16 cellular contexts compared by ENCODE assay signal in the genomic region with DNA sequence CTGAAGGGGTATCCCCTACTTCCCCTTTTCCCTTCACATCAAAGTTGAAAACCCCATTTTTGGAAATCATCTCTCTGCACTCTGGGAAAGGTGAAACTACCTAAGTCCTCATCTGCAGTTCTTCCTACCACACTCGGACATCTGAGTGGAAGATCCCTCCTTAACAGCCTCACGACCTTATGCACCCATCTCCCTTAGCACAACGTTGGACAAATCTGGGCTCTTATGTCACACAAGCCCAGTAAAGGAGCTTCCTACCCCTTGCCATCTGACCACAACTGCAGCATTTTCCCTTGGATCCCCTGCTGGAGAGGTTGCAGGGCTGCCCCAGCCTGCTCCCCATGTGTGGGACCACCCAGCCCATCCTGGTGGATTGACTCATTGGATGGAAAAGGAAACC.
DNase-seq lines count a peak whose midpoint lies in the region; ATAC-seq and TF ChIP-seq lines count a peak whose summit lies in the region.
"Had no signal": no experiment of that assay in that cellular context is flagged by ENCODE, and none has a peak within 500 bp of the region (broad histone marks: within the 10 kb centered on the region; RNA-seq: fewer than 3 reads in every experiment).

No MANE protein-coding gene starts in this region.

- POLR2A ChIA-PET in naive thymus-derived CD8-positive, alpha-beta T cell (lab: Charles Lee) = no interaction called here

- TF ChIP-seq CTCF in right atrium auricular region (IDR thresholded peaks at IDR 0.05) = no peak
- no peak for TF ChIP-seq CTCF in heart left ventricle (IDR thresholded peaks at IDR 0.05)
- TF ChIP-seq CTCF in sigmoid colon (IDR thresholded peaks at IDR 0.05) = no peak

- H3K27ac ChIP-seq in right atrium auricular region (peak overlapping the region in 1 of 2 donors; percentile 83), heart left ventricle (peak overlapping the region in 8 of 12 donors; percentile 33 to 92 (median 70)), right cardiac atrium (ENCODE audit: low read length) (peak overlapping the region; percentile 16), sigmoid colon (no peak overlapping the region)
- H3K27ac ChIP-seq: BLaER1, GM23248 had no signal

- peaks cover 0 to 5% (median 0%) of the 10 kb centered on the region in 4 donors for H3K4me1 Mint-ChIP-seq in naive thymus-derived CD8-positive, alpha-beta T cell
- H3K4me1 Mint-ChIP-seq: CD14-positive monocyte had no signal

- no peak overlapping the region for H3K27ac Mint-ChIP-seq in naive thymus-derived CD8-positive, alpha-beta T cell
- H3K27ac Mint-ChIP-seq: CD14-positive monocyte had no signal

- H3K36me3 ChIP-seq in right atrium auricular region (no peaks in the 10 kb centered on the region), heart left ventricle (peaks cover 0 to 8% (median 0%) of the 10 kb centered on the region in 9 donors), sigmoid colon (no peaks in the 10 kb centered on the region)

- no peak overlapping the region for H3K4me3 Mint-ChIP-seq in naive thymus-derived CD8-positive, alpha-beta T cell
- H3K4me3 Mint-ChIP-seq: CD14-positive monocyte; CD4-positive, alpha-beta memory T cell had no signal

- TF ChIP-seq EP300 in sigmoid colon (IDR thresholded peaks at IDR 0.05) = no peak

- TF ChIP-seq POLR2A in heart left ventricle (IDR thresholded peaks at IDR 0.05) = no peak
- no peak for TF ChIP-seq POLR2A in sigmoid colon (IDR thresholded peaks at IDR 0.05)

- H3K4me1 ChIP-seq in right atrium auricular region (peaks cover 0 to 10% of the 10 kb centered on the region in 2 donors), heart left ventricle (peaks cover 0 to 26% (median 6%) of the 10 kb centered on the region in 12 donors), right cardiac atrium (ENCODE audit: control insufficient read depth, insufficient read depth, low read length) (peaks cover 3% of the 10 kb centered on the region), sigmoid colon (no peaks in the 10 kb centered on the region)

- WGBS in heart left ventricle, 4 donors = 73 to 85% (median 83%) methylated on average over 3 of the region's 3 CpGs
- WGBS in right cardiac atrium = 78% methylated on average over 3 of the region's 3 CpGs
- WGBS in sigmoid colon, 2 donors = 89 to 92% methylated on average over 3 of the region's 3 CpGs

- H3K27me3 Mint-ChIP-seq in naive thymus-derived CD8-positive, alpha-beta T cell = no peaks in the 10 kb centered on the region
- H3K27me3 Mint-ChIP-seq: CD4-positive, alpha-beta memory T cell had no signal

- no peak for DNase-seq in Right ventricle myocardium inferior (ENCODE audit: missing footprints)
- DNase-seq in right atrium auricular region (ENCODE audit: low spot score) = no peak
- DNase-seq in heart left ventricle = no peak
- DNase-seq in right cardiac atrium = no peak
- no peak for DNase-seq in activated T-cell treated with anti-CD3 and anti-CD28 coated beads for 4 hours
- no peak for DNase-seq in sigmoid colon
- DNase-seq in naive thymus-derived CD8-positive, alpha-beta T cell = no peak
- DNase-seq: 8988T; CD4-positive, alpha-beta memory T cell; DMS153; DMS79; GDM1; GM23248; HCEC 1CT had no signal

- peaks cover 4 to 15% (median 14%) of the 10 kb centered on the region in 3 donors for H3K36me3 Mint-ChIP-seq in naive thymus-derived CD8-positive, alpha-beta T cell

- no peaks in the 10 kb centered on the region for H3K27me3 ChIP-seq in right atrium auricular region
- H3K27me3 ChIP-seq in heart left ventricle = no peaks in the 10 kb centered on the region
- no peaks in the 10 kb centered on the region for H3K27me3 ChIP-seq in right cardiac atrium (ENCODE audit: control insufficient read depth, insufficient read depth)
- no peaks in the 10 kb centered on the region for H3K27me3 ChIP-seq in sigmoid colon
- H3K27me3 ChIP-seq: BLaER1 had no signal

- no peak overlapping the region for H3K4me3 ChIP-seq in right atrium auricular region
- H3K4me3 ChIP-seq in heart left ventricle = no peak overlapping the region
- H3K4me3 ChIP-seq in right cardiac atrium (ENCODE audit: low read length) = no peak overlapping the region
- no peak overlapping the region for H3K4me3 ChIP-seq in sigmoid colon
- H3K4me3 ChIP-seq: BLaER1, GM23248 had no signal

- intact Hi-C loops in Right ventricle myocardium inferior (cut with DNase I) (no loop called here), heart left ventricle (cut with DNase I) (loop anchor here in 1 of 10 donors (2.0 kb wide), 1 partner anchor 23 kb away; no protein-coding TSS in a partner anchor), right cardiac atrium (cut with DNase I) (no loop called here), sigmoid colon (cut with DNase I) (no loop called here)

- no peaks in the 10 kb centered on the region for H3K9me3 ChIP-seq in right atrium auricular region
- peaks cover 0 to 3% (median 0%) of the 10 kb centered on the region in 12 donors for H3K9me3 ChIP-seq in heart left ventricle
- no peaks in the 10 kb centered on the region for H3K9me3 ChIP-seq in right cardiac atrium (ENCODE audit: control insufficient read depth, low read length)
- no peaks in the 10 kb centered on the region for H3K9me3 ChIP-seq in sigmoid colon
- H3K9me3 ChIP-seq: BLaER1 had no signal

- peaks cover 0 to 2% (median under 1%) of the 10 kb centered on the region in 9 donors for H3K9me3 Mint-ChIP-seq in naive thymus-derived CD8-positive, alpha-beta T cell

- peak; percentile 26 for ATAC-seq in Right ventricle myocardium inferior
- peak in 1 of 4 donors; percentile 29 for ATAC-seq in heart left ventricle
- no peak for ATAC-seq in right cardiac atrium
- no peak for ATAC-seq in naive thymus-derived CD8-positive, alpha-beta T cell

Comparison
In these comparisons a context has a peak if more than half of its experiments do, and no peak if none do; other contexts are left out.
1. H3K27ac ChIP-seq: peak in heart left ventricle (8 of 12) and right cardiac atrium (single experiment); none in sigmoid colon (0 of 4).